7 cellular contexts compared by ENCODE assay signal in genomic region chr13:106450991-106451390, GRCh38.
"Had no signal": no experiment of that assay in that cellular context is flagged by ENCODE, and none has a peak within 500 bp of the region (broad histone marks: within the 10 kb centered on the region; RNA-seq: fewer than 3 reads in every experiment).

No MANE protein-coding gene starts in this region.

- H3K9me3 ChIP-seq: HAP-1 had no signal

- H3K27ac Mint-ChIP-seq: HFFc6 had no signal

- H3K36me3 ChIP-seq: HAP-1 had no signal

- H3K4me1 ChIP-seq: HAP-1 had no signal

- ATAC-seq: HCT116, K562 had no signal

- H3K9ac ChIP-seq: GM23248 had no signal

- DNase-seq: GM23248, HFFc6, IMR-90, KG1 had no signal

- H3K4me3 ChIP-seq: GM23248, HAP-1, K562 had no signal

- H2AFZ ChIP-seq: GM23248 had no signal

- H3K27ac ChIP-seq: GM23248 had no signal

- H3K9me3 Mint-ChIP-seq: HFFc6 had no signal

- H3K4me3 Mint-ChIP-seq: HFFc6 had no signal
